8 cellular contexts compared by ENCODE assay signal in the genomic region with DNA sequence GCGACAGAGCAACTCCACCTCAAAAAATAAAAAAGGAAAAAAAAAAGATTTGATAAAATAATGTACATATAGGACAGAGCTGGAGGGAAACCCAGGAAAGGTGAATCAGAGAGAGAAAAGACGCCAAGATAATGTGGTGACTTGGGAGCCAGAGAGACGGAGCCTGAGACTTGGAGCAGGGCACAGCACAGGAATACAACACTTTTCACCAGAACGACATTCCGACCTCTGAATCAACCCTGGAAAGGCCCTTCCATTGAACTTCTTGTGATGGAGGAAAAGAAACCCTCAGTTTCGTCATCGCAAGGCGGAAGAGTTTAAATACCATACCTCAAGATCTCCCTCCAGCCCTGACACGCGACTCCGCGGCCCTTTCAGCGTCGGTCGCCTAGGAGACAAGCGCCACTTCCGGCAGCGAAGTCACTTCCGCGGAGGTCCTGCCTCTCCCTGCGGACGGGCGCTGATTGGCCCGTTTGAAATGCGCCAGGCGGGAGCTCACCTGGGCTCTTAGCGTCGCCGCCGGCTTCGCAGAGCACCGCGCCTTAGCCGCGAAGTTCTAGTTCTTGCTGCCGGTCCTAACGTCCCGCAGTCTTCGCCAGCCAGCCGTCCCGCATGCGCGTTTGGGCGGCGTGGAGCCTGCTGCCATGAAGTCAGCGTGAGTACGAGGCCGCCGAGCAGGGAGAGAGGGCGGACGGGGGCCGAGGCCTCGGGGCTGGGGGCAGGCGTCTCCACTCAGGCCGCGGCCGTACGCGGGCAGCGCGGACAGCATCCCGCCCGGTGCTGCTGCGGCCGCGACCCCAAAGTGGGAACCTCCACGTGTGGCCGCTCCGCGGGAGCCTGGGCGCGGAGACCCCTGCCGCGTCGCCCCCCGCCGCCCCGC. TPM values are rescaled to one million over a fixed set of nuclear protein-coding genes. Genes with fewer than 3 reads are reported as not detected.
DNase-seq lines count a peak whose midpoint lies in the region; ATAC-seq lines count a peak whose summit lies in the region.

Gene KIF23 (plus strand): TSS at position 528 of the 880 bp plus-strand sequence. CDS start 117 bp downstream, at position 645.

- peak within 1 kb of the TSS; percentile 92 for H3K27ac Mint-ChIP-seq in activated CD4-positive, alpha-beta T cell treated with anti-CD3 and anti-CD28 coated beads, Interleukin-2, amount 10 ng/mL, durations not matched to agents 7 days and 5 days
- peak within 1 kb of the TSS; percentile 64 for H3K27ac Mint-ChIP-seq in dendritic cell treated with granulocyte-macrophage colony-stimulating factor and Interleukin-4, amounts not matched to agents 40 ng/mL and 50 ng/mL, for 4 days

- POLR2A ChIA-PET in activated CD4-positive, alpha-beta T cell treated with anti-CD3 and anti-CD28 coated beads, Interleukin-2, amount 10 ng/mL, durations not matched to agents 7 days and 5 days (lab: Charles Lee), result no interaction called here

- intact Hi-C loops in dendritic cell treated with granulocyte-macrophage colony-stimulating factor and Interleukin-4, amounts not matched to agents 40 ng/mL and 50 ng/mL, for 4 days (cut with micrococcal nuclease), result loop anchor here (1.0 to 10.0 kb wide), 3 partner anchors 38 to 249 kb away; partner anchors contain the start of genes GLCE and RPLP1

- H3K4me1 ChIP-seq in BLaER1, result peaks cover 20% of the 10 kb centered on the region

- peak within 1 kb of the TSS; percentile 88 for H3K4me3 Mint-ChIP-seq in activated CD4-positive, alpha-beta T cell treated with anti-CD3 and anti-CD28 coated beads, Interleukin-2, amount 10 ng/mL, durations not matched to agents 7 days and 5 days
- peak within 1 kb of the TSS; percentile 85 for H3K4me3 Mint-ChIP-seq in dendritic cell treated with granulocyte-macrophage colony-stimulating factor and Interleukin-4, amounts not matched to agents 40 ng/mL and 50 ng/mL, for 4 days

- no peaks in the 10 kb centered on the region for H3K9me3 ChIP-seq in BLaER1

- peak within 1 kb of the TSS; percentile 85 for H3K9ac ChIP-seq in BLaER1

- CTCF ChIA-PET in activated CD4-positive, alpha-beta T cell treated with anti-CD3 and anti-CD28 coated beads, Interleukin-2, amount 10 ng/mL, durations not matched to agents 7 days and 5 days (lab: Charles Lee), result interaction anchor here (1.0 to 1.7 kb wide), 4 partner anchors 19 to 49 kb away, joined by 3 to 6 read pairs (median 4); partner anchors contain the start of gene RPLP1

- peak within 1 kb of the TSS; percentile 82 for H3K4me2 ChIP-seq in BLaER1

- no peaks in the 10 kb centered on the region for H3K9me3 Mint-ChIP-seq in activated CD4-positive, alpha-beta T cell treated with anti-CD3 and anti-CD28 coated beads, Interleukin-2, amount 10 ng/mL, durations not matched to agents 7 days and 5 days
- H3K9me3 Mint-ChIP-seq in dendritic cell treated with granulocyte-macrophage colony-stimulating factor and Interleukin-4, amounts not matched to agents 40 ng/mL and 50 ng/mL, for 4 days, result no peaks in the 10 kb centered on the region

- peaks cover 27% of the 10 kb centered on the region for H3K36me3 Mint-ChIP-seq in activated CD4-positive, alpha-beta T cell treated with anti-CD3 and anti-CD28 coated beads, Interleukin-2, amount 10 ng/mL, durations not matched to agents 7 days and 5 days (ENCODE audit: low read depth)
- no peaks in the 10 kb centered on the region for H3K36me3 Mint-ChIP-seq in dendritic cell treated with granulocyte-macrophage colony-stimulating factor and Interleukin-4, amounts not matched to agents 40 ng/mL and 50 ng/mL, for 4 days (ENCODE audit: low read depth)

- H3K27me3 Mint-ChIP-seq in activated CD4-positive, alpha-beta T cell treated with anti-CD3 and anti-CD28 coated beads, Interleukin-2, amount 10 ng/mL, durations not matched to agents 7 days and 5 days, result peaks cover 4% of the 10 kb centered on the region
- H3K27me3 Mint-ChIP-seq in dendritic cell treated with granulocyte-macrophage colony-stimulating factor and Interleukin-4, amounts not matched to agents 40 ng/mL and 50 ng/mL, for 4 days, result no peaks in the 10 kb centered on the region

- peaks cover 41% of the 10 kb centered on the region for H3K4me1 Mint-ChIP-seq in activated CD4-positive, alpha-beta T cell treated with anti-CD3 and anti-CD28 coated beads, Interleukin-2, amount 10 ng/mL, durations not matched to agents 7 days and 5 days
- H3K4me1 Mint-ChIP-seq in dendritic cell treated with granulocyte-macrophage colony-stimulating factor and Interleukin-4, amounts not matched to agents 40 ng/mL and 50 ng/mL, for 4 days (ENCODE audit: low read depth), result peaks cover 7% of the 10 kb centered on the region

- peak; percentile 89 for ATAC-seq in GM19324 (IDR thresholded peaks at IDR 0.05; ENCODE audit: low FRiP score, unreplicated experiment)
- peak; percentile 80 for ATAC-seq in HG03469 (IDR thresholded peaks at IDR 0.05; ENCODE audit: unreplicated experiment)
- peak; percentile 99 for ATAC-seq in left lobe of liver

- peaks cover 18% of the 10 kb centered on the region for H3K36me3 ChIP-seq in BLaER1

- H3K4me3 ChIP-seq in BLaER1, result peak within 1 kb of the TSS; percentile 98

- no peaks in the 10 kb centered on the region for H3K27me3 ChIP-seq in BLaER1

- peak within 1 kb of the TSS; percentile 80 for H3K27ac ChIP-seq in BLaER1

- DNase-seq in NCI-H69 (lab: John Stamatoyannopoulos, UW) (peak; percentile 96), left lobe of liver (ENCODE audit: low spot score) (peak; percentile 90)
- peak; percentile 96 for DNase-seq in activated CD4-positive, alpha-beta T cell treated with anti-CD3 and anti-CD28 coated beads, Interleukin-2, amount 10 ng/mL, durations not matched to agents 7 days and 5 days
- DNase-seq in stimulated activated CD4-positive, alpha-beta T cell treated with anti-CD3 and anti-CD28 coated beads, Interleukin-2, amount 100 ng/mL, for 4 hours (ENCODE audit: low read depth), result peak; percentile 89

- H4K20me1 ChIP-seq in BLaER1, result no peaks in the 10 kb centered on the region

RNA-seq across cellular contexts. Expression of gene KIF23, which starts in this region (rescaled TPM):
- total RNA-seq in activated CD4-positive, alpha-beta T cell treated with anti-CD3 and anti-CD28 coated beads, Interleukin-2, amount 10 ng/mL, durations not matched to agents 7 days and 5 days, result 10 to 100 TPM; 77.8 to 93.1 TPM
- total RNA-seq in left lobe of liver, result 0.86 TPM

Comparison
In these comparisons a context has a peak if more than half of its experiments do, and no peak if none do; other contexts are left out.
1. Peak in every context shown above with its lines: DNase-seq, ATAC-seq, H3K4me3 ChIP-seq and H3K27ac ChIP-seq.
2. RNA of gene KIF23 (total RNA-seq): 77.8 to 93.1 TPM in activated CD4-positive, alpha-beta T cell treated with anti-CD3 and anti-CD28 coated beads, Interleukin-2, amount 10 ng/mL, durations not matched to agents 7 days and 5 days; 0.86 TPM in left lobe of liver (single experiment); every median in the first group is over 10 times any median in the second.
3. Peak in DNase-seq and ATAC-seq in left lobe of liver; RNA of the gene not detected or under 1 TPM.